In genomic region chr19:30046522-30046921, GRCh38 we compare ENCODE assay signal across 8 cellular contexts.
DNase-seq lines count a peak whose midpoint lies in the region; ATAC-seq and TF ChIP-seq lines count a peak whose summit lies in the region.

No MANE protein-coding gene starts in this region.

- no peaks in the 10 kb centered on the region for H3K27me3 Mint-ChIP-seq in activated T-cell treated with anti-CD3 and anti-CD28 coated beads, Interleukin-2, amount 50 U/mL, for 4 hours (ENCODE audit: low read depth)
- no peaks in the 10 kb centered on the region for H3K27me3 Mint-ChIP-seq in naive B cell

- TF ChIP-seq CTCF in omental fat pad (IDR thresholded peaks at IDR 0.05): no peak

- H3K27ac Mint-ChIP-seq in naive B cell: peak overlapping the region in 3 of 6 donors; percentile 30 to 81 (median 39)

- DNase-seq in activated T-cell treated with anti-CD3 and anti-CD28 coated beads, Interleukin-2, amount 50 U/mL, for 4 hours: no peak
- DNase-seq in activated T-cell treated with anti-CD3 and anti-CD28 coated beads, Interleukin-2, amount 50 U/mL, for 1 hour: no peak
- peak; percentile 23 for DNase-seq in naive B cell
- DNase-seq in NCI-H146 (lab: John Stamatoyannopoulos, UW): no peak
- no peak for DNase-seq in omental fat pad (ENCODE audit: low spot score)

- ATAC-seq in activated T-cell treated with anti-CD3 and anti-CD28 coated beads, Interleukin-2, amount 50 U/mL, for 4 hours: peak; percentile 51 to 67
- ATAC-seq in HG03354 (IDR thresholded peaks at IDR 0.05; ENCODE audit: poor library complexity, severe bottlenecking, unreplicated experiment) (peak; percentile 93), naive B cell (ENCODE audit: low read depth in 2 of 2) (peak; percentile 92 to 96), omental fat pad (ENCODE audit: low FRiP score) (no peak), GM19035 (IDR thresholded peaks at IDR 0.05; ENCODE audit: unreplicated experiment) (no peak)

- no peak overlapping the region for H3K4me3 Mint-ChIP-seq in activated T-cell treated with anti-CD3 and anti-CD28 coated beads, Interleukin-2, amount 50 U/mL, for 4 hours
- H3K4me3 Mint-ChIP-seq in naive B cell: peak overlapping the region in 3 of 8 donors; percentile 4 to 15 (median 8)

- H3K4me1 Mint-ChIP-seq in activated T-cell treated with anti-CD3 and anti-CD28 coated beads, Interleukin-2, amount 50 U/mL, for 4 hours (ENCODE audit: low read depth): peaks cover 8% of the 10 kb centered on the region
- H3K4me1 Mint-ChIP-seq in naive B cell: peaks cover 9 to 17% (median 13%) of the 10 kb centered on the region in 3 donors

- H3K27ac ChIP-seq in angular gyrus (ENCODE audit: low read depth, low read length): peak overlapping the region; percentile 14

- no peaks in the 10 kb centered on the region for H3K9me3 Mint-ChIP-seq in activated T-cell treated with anti-CD3 and anti-CD28 coated beads, Interleukin-2, amount 50 U/mL, for 4 hours
- peaks cover 0 to 6% (median under 1%) of the 10 kb centered on the region in 7 donors for H3K9me3 Mint-ChIP-seq in naive B cell

- no peaks in the 10 kb centered on the region for H3K36me3 Mint-ChIP-seq in activated T-cell treated with anti-CD3 and anti-CD28 coated beads, Interleukin-2, amount 50 U/mL, for 4 hours (ENCODE audit: insufficient read depth)
- H3K36me3 Mint-ChIP-seq in naive B cell: peaks cover 4 to 5% of the 10 kb centered on the region in 2 donors

Comparison
In these comparisons a context has a peak if more than half of its experiments do, and no peak if none do; other contexts are left out.
1. ATAC-seq: peak in activated T-cell treated with anti-CD3 and anti-CD28 coated beads, Interleukin-2, amount 50 U/mL, for 4 hours (2 of 2), HG03354 (single experiment) and naive B cell (2 of 2); none in omental fat pad (single experiment) and GM19035 (single experiment).